15 cellular contexts compared by ENCODE assay signal in the genomic region with DNA sequence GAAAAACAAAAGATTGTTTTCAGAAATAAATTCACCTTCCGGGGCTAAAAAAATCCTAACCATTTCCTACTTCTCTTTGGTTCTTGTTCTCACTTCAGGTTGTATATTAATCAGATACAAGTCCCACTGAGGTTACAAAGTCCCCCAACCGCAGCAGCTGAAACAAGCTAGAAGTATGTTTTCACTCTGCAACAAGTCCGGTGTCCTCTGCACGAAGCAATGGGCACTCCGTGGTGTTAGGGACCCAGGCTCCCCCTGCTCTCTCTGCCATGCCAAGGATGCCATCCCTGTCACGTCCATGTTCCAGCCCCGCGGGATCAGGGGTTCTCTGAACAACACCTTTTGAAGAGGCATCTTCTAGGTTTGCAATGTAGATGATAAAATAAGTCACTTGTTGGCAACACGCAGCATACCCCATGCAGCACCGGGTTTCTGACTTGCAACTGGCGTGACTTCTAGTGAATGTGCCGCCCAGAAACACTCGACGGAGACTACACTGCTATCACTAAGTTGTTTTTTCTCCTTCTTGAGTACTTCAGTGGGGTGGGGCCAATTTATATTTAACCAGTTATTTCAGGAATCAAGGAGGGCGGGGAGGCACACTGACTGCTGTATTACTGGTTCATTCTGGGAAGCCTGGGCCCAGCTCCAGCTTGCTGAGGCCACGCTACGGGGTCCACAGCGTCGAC. TPM values are rescaled to one million over a fixed set of nuclear protein-coding genes. Genes with fewer than 3 reads are reported as not detected.
DNase-seq lines count a peak whose midpoint lies in the region; ATAC-seq and TF ChIP-seq lines count a peak whose summit lies in the region.
"Had no signal": no experiment of that assay in that cellular context is flagged by ENCODE, and none has a peak within 500 bp of the region (broad histone marks: within the 10 kb centered on the region; RNA-seq: fewer than 3 reads in every experiment).

No MANE protein-coding gene starts in this region.

- H3K27me3 ChIP-seq in body of pancreas (no peaks in the 10 kb centered on the region), stomach (peaks cover 0 to 8% (median 0%) of the 10 kb centered on the region in 3 donors)

- TF ChIP-seq POLR2A in body of pancreas (IDR thresholded peaks at IDR 0.05) = no peak
- no peak for TF ChIP-seq POLR2A in stomach (IDR thresholded peaks at IDR 0.05)

- H3K4me3 ChIP-seq in body of pancreas (no peak overlapping the region), stomach (peak overlapping the region in 1 of 4 donors; percentile 9)

- H3K4me1 ChIP-seq in body of pancreas = peaks cover 1% of the 10 kb centered on the region
- peaks cover 0 to 27% (median 13%) of the 10 kb centered on the region in 4 donors for H3K4me1 ChIP-seq in stomach

- no peak for TF ChIP-seq CTCF in body of pancreas (IDR thresholded peaks at IDR 0.05)
- no peak for TF ChIP-seq CTCF in stomach (IDR thresholded peaks at IDR 0.05)

- H3K27ac ChIP-seq in body of pancreas (no peak overlapping the region), stomach (peak overlapping the region in 3 of 5 donors; percentile 39 to 62 (median 43))

- 31 to 42% methylated on average over 19 of the region's 19 CpGs for WGBS in body of pancreas, 2 donors
- 24 to 54% (median 27%) methylated on average over 19 of the region's 19 CpGs for WGBS in stomach, 5 donors

- TF ChIP-seq EP300 in stomach (IDR thresholded peaks at IDR 0.05) = no peak

- H3K9me3 ChIP-seq in body of pancreas = no peaks in the 10 kb centered on the region
- no peaks in the 10 kb centered on the region for H3K9me3 ChIP-seq in stomach

- H3K36me3 ChIP-seq in body of pancreas (replicated peaks in 1 of 2; ENCODE audit: insufficient read depth in 1 of 2, low read depth in 2 of 2) = no peaks in the 10 kb centered on the region
- no peaks in the 10 kb centered on the region for H3K36me3 ChIP-seq in stomach

- ATAC-seq in GM19035 (IDR thresholded peaks at IDR 0.05; ENCODE audit: unreplicated experiment) (peak; percentile 43), body of pancreas (peak; percentile 33), left colon (peak; percentile 85), GM18519 (IDR thresholded peaks at IDR 0.05; ENCODE audit: low FRiP score, unreplicated experiment) (no peak), GM19023 (IDR thresholded peaks at IDR 0.05; ENCODE audit: unreplicated experiment) (no peak)
- ATAC-seq: activated naive CD4-positive, alpha-beta T cell treated with anti-CD3 and anti-CD28 coated beads, Interleukin-2, amount 50 U/mL, for 72 hours; stimulated activated effector memory CD8-positive, alpha-beta T cell treated with anti-CD3 and anti-CD28 coated beads, Interleukin-12 subunit alpha, Interleukin-12 subunit beta, amount 100 ng/mL, for 72 hours had no signal

- DNase-seq in body of pancreas (no peak), left colon (peak; percentile 69 to 73), stomach (peak; percentile 53), HUDEP-2 (lab: John Stamatoyannopoulos, UW; ENCODE audit: unreplicated experiment in 76 of 76) (no peak), NCI-H1092 (lab: John Stamatoyannopoulos, UW) (no peak)
- DNase-seq: activated CD4-positive, alpha-beta T cell treated with anti-CD3 and anti-CD28 coated beads, Interleukin-2, amount 50 U/mL, for 4 hours; DMS153; islet precursor cell; stimulated activated CD4-positive, alpha-beta T cell treated with anti-CD3 and anti-CD28 coated beads, Interleukin-12 subunit alpha, Interleukin-12 subunit beta, amount 100 ng/mL, for 4 hours had no signal

- intact Hi-C loops in body of pancreas (cut with DNase I) (no loop called here), left colon (cut with DNase I, micrococcal nuclease) (no loop called here), stomach (cut with DNase I; ENCODE audit: low total_unique reads) (no loop called here)

RNA-seq across cellular contexts. Expression of gene GSTP1, which starts 25.4 kb away (rescaled TPM):
- 100 to 1,000 TPM; 359 to 454 TPM for total RNA-seq in body of pancreas
- total RNA-seq in left colon = 100 to 1,000 TPM; 323 to 390 TPM
- total RNA-seq in stomach = 100 to 1,000 TPM; 393 to 726 (median 523) TPM
- polyA plus RNA-seq in stomach = 1,000 to 10,000 TPM in 2 of 3 donors, 100 to 1,000 TPM in 1; 670 to 2,840 (median 1,703) TPM

RNA-seq across cellular contexts. Expression of gene CABP2, which starts 35.0 kb away (rescaled TPM):
- total RNA-seq in body of pancreas = not detected
- total RNA-seq in left colon = not detected
- total RNA-seq in stomach = not detected
- not detected for polyA plus RNA-seq in stomach
- total RNA-seq: activated naive CD4-positive, alpha-beta T cell treated with anti-CD3 and anti-CD28 coated beads, Interleukin-2, amount 50 U/mL, for 72 hours; SK-MEL-5 had no signal

RNA-seq across cellular contexts. Expression of gene NDUFV1, which starts 48.5 kb away (rescaled TPM):
- 100 to 1,000 TPM; 209 to 264 TPM for total RNA-seq in body of pancreas
- 100 to 1,000 TPM; 292 to 377 TPM for total RNA-seq in left colon
- total RNA-seq in stomach = 100 to 1,000 TPM; 186 to 806 (median 497) TPM
- polyA plus RNA-seq in stomach = 100 to 1,000 TPM; 148 to 193 (median 181) TPM

RNA-seq across cellular contexts. Expression of gene CDK2AP2, which starts 50.3 kb away (rescaled TPM):
- total RNA-seq in body of pancreas = 10 to 100 TPM; 56.7 to 59.4 TPM
- 10 to 100 TPM; 79.5 to 86.2 TPM for total RNA-seq in left colon
- 10 to 100 TPM in 4 of 5 donors, 1 to 10 TPM in 1; 8.3 to 68.3 (median 52.7) TPM for total RNA-seq in stomach
- 10 to 100 TPM; 60.9 to 95.9 (median 74.7) TPM for polyA plus RNA-seq in stomach

RNA-seq across cellular contexts. Expression of gene PITPNM1, which starts 53.1 kb away (rescaled TPM):
- total RNA-seq in body of pancreas (10 to 100 TPM in 1 of 2 donors, 1 to 10 TPM in 1; 8.6 to 24.4 TPM), left colon (100 to 1,000 TPM in 1 of 2 donors, 10 to 100 TPM in 1; 82.0 to 108 TPM), stomach (100 to 1,000 TPM in 1 of 5 donors, 10 to 100 TPM in 4; 12.3 to 133 (median 42.4) TPM)
- 10 to 100 TPM; 15.9 to 18.9 (median 17.3) TPM for polyA plus RNA-seq in stomach

Comparison
In these comparisons a context has a peak if more than half of its experiments do, and no peak if none do; other contexts are left out.
1. ATAC-seq: peak in GM19035 (single experiment), body of pancreas (single experiment) and left colon (single experiment); none in GM18519 (single experiment) and GM19023 (single experiment).
2. DNase-seq: peak in left colon (2 of 2) and stomach (single experiment); none in body of pancreas (0 of 4), HUDEP-2 (0 of 76) and NCI-H1092 (single experiment).
3. H3K27ac ChIP-seq: peak in stomach (3 of 5); none in body of pancreas (0 of 4).